In genomic region chr2:133607679-133608078, GRCh38 we compare ENCODE assay signal across 21 cellular contexts. TPM values are rescaled to one million over a fixed set of nuclear protein-coding genes. Genes with fewer than 3 reads are reported as not detected.
DNase-seq lines count a peak whose midpoint lies in the region; TF ChIP-seq lines count a peak whose summit lies in the region.
"Had no signal": no experiment of that assay in that cellular context is flagged by ENCODE, and none has a peak within 500 bp of the region (broad histone marks: within the 10 kb centered on the region; RNA-seq: fewer than 3 reads in every experiment).

No MANE protein-coding gene starts in this region.

- DNase-seq in HCEC 1CT (peak; percentile 2), astrocyte of the hippocampus (ENCODE audit: low read depth, low spot score) (peak; percentile 68), iris pigment epithelial cell (ENCODE audit: low read depth) (peak; percentile 81), PC-9 (no peak), dorsolateral prefrontal cortex (no peak), SKM-1 (lab: John Stamatoyannopoulos, UW; ENCODE audit: unreplicated experiment) (no peak), GM19238 (ENCODE audit: insufficient read length, low spot score) (no peak)
- DNase-seq: activated CD8-positive, alpha-beta memory T cell treated with anti-CD3 and anti-CD28 coated beads, Interleukin-2, amount 50 U/mL, for 48 hours; activated effector memory CD4-positive, alpha-beta T cell treated with Interleukin-2 at 50 U/mL for 16 hours; BE2C; Caco-2; caudate nucleus; GOT3; left ventricle myocardium inferior; NCI-H1092; NCI-H510A; NK-92 treated with Interleukin-12 subunit alpha and Interleukin-12 subunit beta, amount 100 ng/mL, for 24 hours; Peyer's patch; psoas muscle; stimulated activated CD4-positive, alpha-beta T cell treated with anti-CD3 and anti-CD28 coated beads, Interleukin-4, amount 100 ng/mL, for 1 hour had no signal

- no peak overlapping the region for H2AFZ ChIP-seq in PC-9

- H3K27me3 ChIP-seq in PC-9 (ENCODE audit: insufficient read depth, low read depth) (peaks cover 44% of the 10 kb centered on the region), dorsolateral prefrontal cortex (peaks cover 0 to 3% (median 0%) of the 10 kb centered on the region in 45 donors)
- H3K27me3 ChIP-seq: BE2C, Peyer's patch had no signal

- no TSS peak for BruUV-seq in PC-9 (replicated peaks; lab: Mats Ljungman, UMichigan)

- H3K79me2 ChIP-seq in PC-9 (ENCODE audit: low read depth), result no peaks in the 10 kb centered on the region

- no peak overlapping the region for H3K27ac ChIP-seq in PC-9
- no peak overlapping the region for H3K27ac ChIP-seq in dorsolateral prefrontal cortex
- H3K27ac ChIP-seq: left ventricle myocardium inferior, Peyer's patch, psoas muscle had no signal

- H3K9me3 ChIP-seq in PC-9 (ENCODE audit: insufficient read depth, low read depth), result no peaks in the 10 kb centered on the region
- H3K9me3 ChIP-seq: BE2C, Caco-2, left ventricle myocardium inferior, Peyer's patch, psoas muscle had no signal

- no peaks in the 10 kb centered on the region for H3K36me3 ChIP-seq in PC-9 (ENCODE audit: low read depth)
- H3K36me3 ChIP-seq: BE2C, left ventricle myocardium inferior, Peyer's patch had no signal

- no peak for TF ChIP-seq CTCF in PC-9 (conservative IDR thresholded peaks at IDR 0.05)
- TF ChIP-seq CTCF in dorsolateral prefrontal cortex (IDR thresholded peaks at IDR 0.05 in 54 of 56, conservative IDR thresholded peaks at IDR 0.05 in 2 of 56; ENCODE audit: low read depth in 1 of 56, partially characterized antibody in 56 of 56), result no peak

- intact Hi-C loops in PC-9 (cut with micrococcal nuclease; ENCODE audit: unreplicated experiment), result no loop called here
- intact Hi-C loops in dorsolateral prefrontal cortex (cut with DNase I), result no loop called here

- POLR2A ChIA-PET in PC-9 (lab: Charles Lee; ENCODE audit: unreplicated experiment), result no interaction called here

- H3K4me1 ChIP-seq in PC-9 (replicated peaks; ENCODE audit: insufficient read depth), result no peaks in the 10 kb centered on the region
- H3K4me1 ChIP-seq: BE2C, Caco-2, Peyer's patch had no signal

- CTCF ChIA-PET in PC-9 (lab: Charles Lee), result no interaction called here

- no peaks in the 10 kb centered on the region for H3F3A ChIP-seq in PC-9 (ENCODE audit: insufficient read depth, low read depth)

- H4K20me1 ChIP-seq in PC-9 (ENCODE audit: insufficient read depth), result no peaks in the 10 kb centered on the region

- H3K4me3 ChIP-seq in PC-9 (no peak overlapping the region), dorsolateral prefrontal cortex (no peak overlapping the region)
- H3K4me3 ChIP-seq: left ventricle myocardium inferior, Peyer's patch, psoas muscle had no signal

- no peak overlapping the region for H3K4me2 ChIP-seq in PC-9

- H3K9me2 ChIP-seq in PC-9 (ENCODE audit: insufficient read depth), result no peaks in the 10 kb centered on the region

RNA-seq across cellular contexts. Expression of gene NCKAP5, which starts 39.4 kb away (rescaled TPM):
- total RNA-seq in PC-9 (2021), result not detected in 2 replicates
- 10 to 100 TPM in 111 of 120 experiments, 1 to 10 TPM in 9; 4.8 to 63.8 (median 20.6) TPM for total RNA-seq in dorsolateral prefrontal cortex
- total RNA-seq: T-helper 2 cell treated with Interferon-gamma antibody and Interleukin-4, amounts not matched to agents 100 ng/mL and 5 ng/mL, for 36 hours had no signal

Comparison
In these comparisons a context has a peak if more than half of its experiments do, and no peak if none do; other contexts are left out.
1. DNase-seq: peak in HCEC 1CT (single experiment), astrocyte of the hippocampus (single experiment) and iris pigment epithelial cell (single experiment); none in PC-9 (0 of 2), dorsolateral prefrontal cortex (0 of 10), SKM-1 (single experiment) and GM19238 (single experiment).